Comparison of ENCODE assay signal across 1 cellular context in the genomic region with DNA sequence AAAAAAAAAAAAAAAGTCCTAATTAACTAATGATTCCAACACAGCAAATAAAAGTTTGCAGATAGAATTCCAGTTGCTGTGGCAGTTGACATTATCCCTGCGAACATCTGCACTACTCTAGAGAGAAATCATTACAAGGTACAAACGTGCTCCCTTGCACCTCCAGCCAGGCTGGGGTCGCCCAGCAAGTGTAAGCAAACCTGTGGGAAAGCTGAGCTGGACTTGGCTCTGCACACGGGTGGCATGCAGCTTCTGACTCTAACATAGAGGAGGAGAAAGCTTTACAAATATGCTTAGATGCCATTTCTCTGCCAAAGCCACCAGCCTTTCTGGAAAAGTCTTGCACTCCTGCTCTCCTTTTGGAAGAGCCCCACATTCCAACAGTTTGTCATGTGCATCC.
TF ChIP-seq lines count a peak whose summit lies in the region.

No MANE protein-coding gene starts in this region.

TF ChIP-seq in A549, 52 proteins besides CTCF, POLR2A, EP300 and RAD21:
- TF ChIP-seq, protein P1, sequence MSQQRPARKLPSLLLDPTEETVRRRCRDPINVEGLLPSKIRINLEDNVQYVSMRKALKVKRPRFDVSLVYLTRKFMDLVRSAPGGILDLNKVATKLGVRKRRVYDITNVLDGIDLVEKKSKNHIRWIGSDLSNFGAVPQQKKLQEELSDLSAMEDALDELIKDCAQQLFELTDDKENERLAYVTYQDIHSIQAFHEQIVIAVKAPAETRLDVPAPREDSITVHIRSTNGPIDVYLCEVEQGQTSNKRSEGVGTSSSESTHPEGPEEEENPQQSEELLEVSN (IDR thresholded peaks at IDR 0.05; ENCODE audit: borderline replicate concordance, low read depth): no peak
- TF ChIP-seq MAFK (IDR thresholded peaks at IDR 0.05; ENCODE audit: partially characterized antibody) (no peak), ZSCAN20 (CRISPR knock-in tag; IDR thresholded peaks at IDR 0.05) (no peak), TFCP2L1 (CRISPR knock-in tag; IDR thresholded peaks at IDR 0.05) (no peak), JUNB (IDR thresholded peaks at IDR 0.05) (no peak), HEYL (CRISPR knock-in tag; IDR thresholded peaks at IDR 0.05) (no peak), BHLHE40 (IDR thresholded peaks at IDR 0.05; ENCODE audit: low read depth, low read length) (no peak), GATA3 (IDR thresholded peaks at IDR 0.05; ENCODE audit: borderline replicate concordance) (no peak), ZFP36 (IDR thresholded peaks at IDR 0.05; ENCODE audit: borderline replicate concordance, partially characterized antibody) (no peak), SMC3 (IDR thresholded peaks at IDR 0.05) (no peak), HOXB13 (CRISPR knock-in tag; IDR thresholded peaks at IDR 0.05; ENCODE audit: low read depth) (no peak), POLR2AphosphoS2 (conservative IDR thresholded peaks at IDR 0.05; ENCODE audit: low read length) (no peak), CBX8 (IDR thresholded peaks at IDR 0.05) (no peak)
- TF ChIP-seq, protein P2, sequence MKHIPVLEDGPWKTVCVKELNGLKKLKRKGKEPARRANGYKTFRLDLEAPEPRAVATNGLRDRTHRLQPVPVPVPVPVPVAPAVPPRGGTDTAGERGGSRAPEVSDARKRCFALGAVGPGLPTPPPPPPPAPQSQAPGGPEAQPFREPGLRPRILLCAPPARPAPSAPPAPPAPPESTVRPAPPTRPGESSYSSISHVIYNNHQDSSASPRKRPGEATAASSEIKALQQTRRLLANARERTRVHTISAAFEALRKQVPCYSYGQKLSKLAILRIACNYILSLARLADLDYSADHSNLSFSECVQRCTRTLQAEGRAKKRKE (CRISPR knock-in tag; IDR thresholded peaks at IDR 0.05; ENCODE audit: low read depth): no peak
- TF ChIP-seq, protein P3, sequence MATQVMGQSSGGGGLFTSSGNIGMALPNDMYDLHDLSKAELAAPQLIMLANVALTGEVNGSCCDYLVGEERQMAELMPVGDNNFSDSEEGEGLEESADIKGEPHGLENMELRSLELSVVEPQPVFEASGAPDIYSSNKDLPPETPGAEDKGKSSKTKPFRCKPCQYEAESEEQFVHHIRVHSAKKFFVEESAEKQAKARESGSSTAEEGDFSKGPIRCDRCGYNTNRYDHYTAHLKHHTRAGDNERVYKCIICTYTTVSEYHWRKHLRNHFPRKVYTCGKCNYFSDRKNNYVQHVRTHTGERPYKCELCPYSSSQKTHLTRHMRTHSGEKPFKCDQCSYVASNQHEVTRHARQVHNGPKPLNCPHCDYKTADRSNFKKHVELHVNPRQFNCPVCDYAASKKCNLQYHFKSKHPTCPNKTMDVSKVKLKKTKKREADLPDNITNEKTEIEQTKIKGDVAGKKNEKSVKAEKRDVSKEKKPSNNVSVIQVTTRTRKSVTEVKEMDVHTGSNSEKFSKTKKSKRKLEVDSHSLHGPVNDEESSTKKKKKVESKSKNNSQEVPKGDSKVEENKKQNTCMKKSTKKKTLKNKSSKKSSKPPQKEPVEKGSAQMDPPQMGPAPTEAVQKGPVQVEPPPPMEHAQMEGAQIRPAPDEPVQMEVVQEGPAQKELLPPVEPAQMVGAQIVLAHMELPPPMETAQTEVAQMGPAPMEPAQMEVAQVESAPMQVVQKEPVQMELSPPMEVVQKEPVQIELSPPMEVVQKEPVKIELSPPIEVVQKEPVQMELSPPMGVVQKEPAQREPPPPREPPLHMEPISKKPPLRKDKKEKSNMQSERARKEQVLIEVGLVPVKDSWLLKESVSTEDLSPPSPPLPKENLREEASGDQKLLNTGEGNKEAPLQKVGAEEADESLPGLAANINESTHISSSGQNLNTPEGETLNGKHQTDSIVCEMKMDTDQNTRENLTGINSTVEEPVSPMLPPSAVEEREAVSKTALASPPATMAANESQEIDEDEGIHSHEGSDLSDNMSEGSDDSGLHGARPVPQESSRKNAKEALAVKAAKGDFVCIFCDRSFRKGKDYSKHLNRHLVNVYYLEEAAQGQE (IDR thresholded peaks at IDR 0.05): no peak
